1 cellular context compared by ENCODE assay signal in the genomic region with DNA sequence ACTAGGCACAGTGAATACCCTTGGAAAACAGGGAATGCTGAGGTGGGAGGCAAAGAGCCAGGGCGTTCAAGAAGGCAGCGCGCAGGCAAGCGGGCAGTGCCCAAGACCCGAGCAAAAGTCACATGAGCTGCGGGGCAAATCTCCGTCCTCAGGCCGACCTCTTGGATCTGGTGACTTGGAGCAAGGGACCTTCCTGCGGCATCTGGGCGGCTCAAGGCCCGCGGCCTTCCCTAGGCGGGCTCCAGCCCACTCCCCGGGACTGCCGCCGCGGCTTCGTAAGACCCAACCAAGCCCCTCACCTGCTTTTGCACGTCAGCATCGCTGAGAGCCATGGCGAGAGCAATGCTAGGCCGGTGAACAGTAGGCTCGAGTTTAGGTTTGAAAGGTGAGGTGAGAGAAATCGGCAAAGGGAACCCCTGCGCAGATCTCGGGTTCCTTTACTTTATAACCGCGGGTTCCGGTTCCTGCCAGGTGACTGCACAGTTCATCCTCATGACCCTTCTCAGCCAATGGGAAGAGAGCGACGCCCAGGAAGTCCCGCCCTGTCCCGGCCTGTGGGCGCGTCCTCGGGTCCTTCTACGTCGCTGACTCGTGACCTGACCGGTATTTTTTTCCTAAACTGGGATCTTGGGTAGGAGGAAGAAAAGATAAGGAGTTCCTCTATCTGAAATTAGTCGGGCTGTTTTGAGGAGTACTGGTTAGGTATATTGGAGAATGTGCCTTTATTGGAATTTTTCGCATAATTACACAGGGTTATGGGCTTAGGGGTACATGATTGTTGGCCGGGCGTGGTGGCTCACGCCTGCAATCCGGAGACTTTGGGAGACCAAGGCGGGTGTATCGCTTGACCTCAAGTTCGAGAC.
TF ChIP-seq lines count a peak whose summit lies in the region.

A gene (minus strand): TSS at position 446 of the 863 bp plus-strand sequence. CDS start 114 bp downstream, at position 332.

TF ChIP-seq in HepG2, 621 proteins besides CTCF, POLR2A, EP300 and RAD21 (continued from another document and continues in another):
- TF ChIP-seq, protein P1, sequence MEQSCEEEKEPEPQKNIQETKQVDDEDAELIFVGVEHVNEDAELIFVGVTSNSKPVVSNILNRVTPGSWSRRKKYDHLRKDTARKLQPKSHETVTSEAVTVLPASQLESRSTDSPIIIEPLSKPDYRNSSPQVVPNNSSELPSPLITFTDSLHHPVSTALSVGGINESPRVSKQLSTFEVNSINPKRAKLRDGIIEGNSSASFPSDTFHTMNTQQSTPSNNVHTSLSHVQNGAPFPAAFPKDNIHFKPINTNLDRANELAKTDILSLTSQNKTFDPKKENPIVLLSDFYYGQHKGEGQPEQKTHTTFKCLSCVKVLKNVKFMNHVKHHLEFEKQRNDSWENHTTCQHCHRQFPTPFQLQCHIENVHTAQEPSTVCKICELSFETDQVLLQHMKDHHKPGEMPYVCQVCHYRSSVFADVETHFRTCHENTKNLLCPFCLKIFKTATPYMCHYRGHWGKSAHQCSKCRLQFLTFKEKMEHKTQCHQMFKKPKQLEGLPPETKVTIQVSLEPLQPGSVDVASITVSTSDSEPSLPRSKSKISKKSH (CRISPR knock-in tag; IDR thresholded peaks at IDR 0.05; ENCODE audit: borderline replicate concordance): peak; percentile 53; the same call in 1 of the 2 replicates
- TF ChIP-seq GLI4 (CRISPR knock-in tag; IDR thresholded peaks at IDR 0.05; ENCODE audit: borderline replicate concordance): no peak
- TF ChIP-seq POLR2G (IDR thresholded peaks at IDR 0.05; ENCODE audit: low read depth, low read length): peak; percentile 86
- TF ChIP-seq, protein P2, sequence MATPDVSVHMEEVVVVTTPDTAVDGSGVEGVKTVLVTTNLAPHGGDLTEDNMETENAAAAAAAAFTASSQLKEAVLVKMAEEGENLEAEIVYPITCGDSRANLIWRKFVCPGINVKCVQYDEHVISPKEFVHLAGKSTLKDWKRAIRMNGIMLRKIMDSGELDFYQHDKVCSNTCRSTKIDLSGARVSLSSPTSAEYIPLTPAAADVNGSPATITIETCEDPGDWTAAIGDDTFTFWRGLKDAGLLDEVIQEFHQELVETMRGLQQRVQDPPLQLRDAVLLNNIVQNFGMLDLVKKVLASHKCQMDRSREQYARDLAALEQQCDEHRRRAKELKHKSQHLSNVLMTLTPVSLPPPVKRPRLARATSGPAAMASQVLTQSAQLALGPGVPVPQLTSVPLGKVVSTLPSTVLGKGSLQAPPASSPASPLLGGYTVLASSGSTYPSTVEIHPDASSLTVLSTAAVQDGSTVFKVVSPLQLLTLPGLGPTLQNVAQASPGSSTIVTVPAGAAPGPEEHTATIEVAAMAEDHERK (CRISPR knock-in tag; IDR thresholded peaks at IDR 0.05; ENCODE audit: low read depth): 0 out of 2 replicates have a peak, but pooled peaks have one; percentile 42
- peak; percentile 82 for TF ChIP-seq GABPA (IDR thresholded peaks at IDR 0.05; ENCODE audit: low read depth, low read length)
- TF ChIP-seq GABPA (CRISPR knock-in tag; IDR thresholded peaks at IDR 0.05; ENCODE audit: low read depth): peak; percentile 96
- no peak for TF ChIP-seq ZNF337 (CRISPR knock-in tag; IDR thresholded peaks at IDR 0.05; ENCODE audit: borderline replicate concordance, low read depth)
- 0 out of 2 replicates have a peak, but pooled peaks have one; percentile 54 for TF ChIP-seq NAIF1 (CRISPR knock-in tag; IDR thresholded peaks at IDR 0.05; ENCODE audit: borderline replicate concordance)
- TF ChIP-seq ZNF552 (CRISPR knock-in tag; IDR thresholded peaks at IDR 0.05; ENCODE audit: borderline replicate concordance): peak; percentile 24; the same call in 1 of the 2 replicates
- no peak for TF ChIP-seq FOXK2 (IDR thresholded peaks at IDR 0.05)
- TF ChIP-seq ZSCAN29 (CRISPR knock-in tag; conservative IDR thresholded peaks at IDR 0.05): no peak
- peak; percentile 84; the same call in 1 of the 2 replicates for TF ChIP-seq ZNF83 (CRISPR knock-in tag; IDR thresholded peaks at IDR 0.05; ENCODE audit: borderline replicate concordance)
- no peak for TF ChIP-seq RBM39 (IDR thresholded peaks at IDR 0.05; ENCODE audit: low read depth, low read length, poor library complexity, severe bottlenecking)
- TF ChIP-seq ZNF121 (CRISPR knock-in tag; IDR thresholded peaks at IDR 0.05): 0 out of 2 replicates have a peak, but pooled peaks have one; percentile 28
- TF ChIP-seq XRCC5 (optimal IDR thresholded peaks at IDR 0.05; ENCODE audit: low read length): peak; percentile 79
- TF ChIP-seq CREB1 (IDR thresholded peaks at IDR 0.05): peak; percentile 79
- TF ChIP-seq CREB1 (CRISPR knock-in tag; IDR thresholded peaks at IDR 0.05): peak; percentile 93
- peak; percentile 84; the same call in 1 of the 2 replicates for TF ChIP-seq SPEN (CRISPR knock-in tag; IDR thresholded peaks at IDR 0.05; ENCODE audit: low read depth)
- TF ChIP-seq ELF1 (CRISPR knock-in tag; IDR thresholded peaks at IDR 0.05): peak; percentile 88
- peak; percentile 75; the same call in 1 of the 2 replicates for TF ChIP-seq SIN3A (IDR thresholded peaks at IDR 0.05; ENCODE audit: borderline replicate concordance, low read depth, low read length)
- peak; percentile 95 for TF ChIP-seq ZFX (CRISPR knock-in tag; IDR thresholded peaks at IDR 0.05; ENCODE audit: low read depth)
- TF ChIP-seq ZMYM3 (CRISPR knock-in tag; IDR thresholded peaks at IDR 0.05): 0 out of 2 replicates have a peak, but pooled peaks have one; percentile 31
- no peak for TF ChIP-seq ZNF570 (CRISPR knock-in tag; IDR thresholded peaks at IDR 0.05; ENCODE audit: borderline replicate concordance)
- TF ChIP-seq ZNF772 (CRISPR knock-in tag; IDR thresholded peaks at IDR 0.05): peak; percentile 65
- TF ChIP-seq, protein P3, sequence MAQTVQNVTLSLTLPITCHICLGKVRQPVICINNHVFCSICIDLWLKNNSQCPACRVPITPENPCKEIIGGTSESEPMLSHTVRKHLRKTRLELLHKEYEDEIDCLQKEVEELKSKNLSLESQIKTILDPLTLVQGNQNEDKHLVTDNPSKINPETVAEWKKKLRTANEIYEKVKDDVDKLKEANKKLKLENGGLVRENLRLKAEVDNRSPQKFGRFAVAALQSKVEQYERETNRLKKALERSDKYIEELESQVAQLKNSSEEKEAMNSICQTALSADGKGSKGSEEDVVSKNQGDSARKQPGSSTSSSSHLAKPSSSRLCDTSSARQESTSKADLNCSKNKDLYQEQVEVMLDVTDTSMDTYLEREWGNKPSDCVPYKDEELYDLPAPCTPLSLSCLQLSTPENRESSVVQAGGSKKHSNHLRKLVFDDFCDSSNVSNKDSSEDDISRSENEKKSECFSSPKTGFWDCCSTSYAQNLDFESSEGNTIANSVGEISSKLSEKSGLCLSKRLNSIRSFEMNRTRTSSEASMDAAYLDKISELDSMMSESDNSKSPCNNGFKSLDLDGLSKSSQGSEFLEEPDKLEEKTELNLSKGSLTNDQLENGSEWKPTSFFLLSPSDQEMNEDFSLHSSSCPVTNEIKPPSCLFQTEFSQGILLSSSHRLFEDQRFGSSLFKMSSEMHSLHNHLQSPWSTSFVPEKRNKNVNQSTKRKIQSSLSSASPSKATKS (CRISPR knock-in tag; IDR thresholded peaks at IDR 0.05): 0 out of 2 replicates have a peak, but pooled peaks have one; percentile 69
- TF ChIP-seq ZNF768 (CRISPR knock-in tag; IDR thresholded peaks at IDR 0.05): peak; percentile 47; the same call in 1 of the 2 replicates
- TF ChIP-seq GFI1 (CRISPR knock-in tag; IDR thresholded peaks at IDR 0.05; ENCODE audit: borderline replicate concordance): no peak
- TF ChIP-seq BRD4 (CRISPR knock-in tag; IDR thresholded peaks at IDR 0.05): 0 out of 2 replicates have a peak, but pooled peaks have one; percentile 27
- TF ChIP-seq, protein P4, sequence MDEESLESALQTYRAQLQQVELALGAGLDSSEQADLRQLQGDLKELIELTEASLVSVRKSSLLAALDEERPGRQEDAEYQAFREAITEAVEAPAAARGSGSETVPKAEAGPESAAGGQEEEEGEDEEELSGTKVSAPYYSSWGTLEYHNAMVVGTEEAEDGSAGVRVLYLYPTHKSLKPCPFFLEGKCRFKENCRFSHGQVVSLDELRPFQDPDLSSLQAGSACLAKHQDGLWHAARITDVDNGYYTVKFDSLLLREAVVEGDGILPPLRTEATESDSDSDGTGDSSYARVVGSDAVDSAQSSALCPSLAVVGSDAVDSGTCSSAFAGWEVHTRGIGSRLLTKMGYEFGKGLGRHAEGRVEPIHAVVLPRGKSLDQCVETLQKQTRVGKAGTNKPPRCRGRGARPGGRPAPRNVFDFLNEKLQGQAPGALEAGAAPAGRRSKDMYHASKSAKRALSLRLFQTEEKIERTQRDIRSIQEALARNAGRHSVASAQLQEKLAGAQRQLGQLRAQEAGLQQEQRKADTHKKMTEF (CRISPR knock-in tag; IDR thresholded peaks at IDR 0.05): 0 out of 2 replicates have a peak, but pooled peaks have one; percentile 35
- TF ChIP-seq, protein P5, sequence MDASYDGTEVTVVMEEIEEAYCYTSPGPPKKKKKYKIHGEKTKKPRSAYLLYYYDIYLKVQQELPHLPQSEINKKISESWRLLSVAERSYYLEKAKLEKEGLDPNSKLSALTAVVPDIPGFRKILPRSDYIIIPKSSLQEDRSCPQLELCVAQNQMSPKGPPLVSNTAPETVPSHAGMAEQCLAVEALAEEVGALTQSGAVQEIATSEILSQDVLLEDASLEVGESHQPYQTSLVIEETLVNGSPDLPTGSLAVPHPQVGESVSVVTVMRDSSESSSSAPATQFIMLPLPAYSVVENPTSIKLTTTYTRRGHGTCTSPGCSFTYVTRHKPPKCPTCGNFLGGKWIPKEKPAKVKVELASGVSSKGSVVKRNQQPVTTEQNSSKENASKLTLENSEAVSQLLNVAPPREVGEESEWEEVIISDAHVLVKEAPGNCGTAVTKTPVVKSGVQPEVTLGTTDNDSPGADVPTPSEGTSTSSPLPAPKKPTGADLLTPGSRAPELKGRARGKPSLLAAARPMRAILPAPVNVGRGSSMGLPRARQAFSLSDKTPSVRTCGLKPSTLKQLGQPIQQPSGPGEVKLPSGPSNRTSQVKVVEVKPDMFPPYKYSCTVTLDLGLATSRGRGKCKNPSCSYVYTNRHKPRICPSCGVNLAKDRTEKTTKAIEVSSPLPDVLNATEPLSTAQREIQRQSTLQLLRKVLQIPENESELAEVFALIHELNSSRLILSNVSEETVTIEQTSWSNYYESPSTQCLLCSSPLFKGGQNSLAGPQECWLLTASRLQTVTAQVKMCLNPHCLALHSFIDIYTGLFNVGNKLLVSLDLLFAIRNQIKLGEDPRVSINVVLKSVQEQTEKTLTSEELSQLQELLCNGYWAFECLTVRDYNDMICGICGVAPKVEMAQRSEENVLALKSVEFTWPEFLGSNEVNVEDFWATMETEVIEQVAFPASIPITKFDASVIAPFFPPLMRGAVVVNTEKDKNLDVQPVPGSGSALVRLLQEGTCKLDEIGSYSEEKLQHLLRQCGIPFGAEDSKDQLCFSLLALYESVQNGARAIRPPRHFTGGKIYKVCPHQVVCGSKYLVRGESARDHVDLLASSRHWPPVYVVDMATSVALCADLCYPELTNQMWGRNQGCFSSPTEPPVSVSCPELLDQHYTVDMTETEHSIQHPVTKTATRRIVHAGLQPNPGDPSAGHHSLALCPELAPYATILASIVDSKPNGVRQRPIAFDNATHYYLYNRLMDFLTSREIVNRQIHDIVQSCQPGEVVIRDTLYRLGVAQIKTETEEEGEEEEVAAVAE (CRISPR knock-in tag; IDR thresholded peaks at IDR 0.05; ENCODE audit: borderline replicate concordance): peak; percentile 23; the same call in 1 of the 2 replicates
- no peak for TF ChIP-seq SRY (CRISPR knock-in tag; IDR thresholded peaks at IDR 0.05)
- 0 out of 2 replicates have a peak, but pooled peaks have one; percentile 11 for TF ChIP-seq SIX4 (CRISPR knock-in tag; IDR thresholded peaks at IDR 0.05)
- TF ChIP-seq PHF8 (CRISPR knock-in tag; IDR thresholded peaks at IDR 0.05): peak; percentile 97
- TF ChIP-seq ZNF780A (CRISPR knock-in tag; IDR thresholded peaks at IDR 0.05): 0 out of 2 replicates have a peak, but pooled peaks have one; percentile 37
- peak; percentile 57; the same call in 1 of the 2 replicates for TF ChIP-seq SATB2 (CRISPR knock-in tag; IDR thresholded peaks at IDR 0.05)
- TF ChIP-seq, protein P6, sequence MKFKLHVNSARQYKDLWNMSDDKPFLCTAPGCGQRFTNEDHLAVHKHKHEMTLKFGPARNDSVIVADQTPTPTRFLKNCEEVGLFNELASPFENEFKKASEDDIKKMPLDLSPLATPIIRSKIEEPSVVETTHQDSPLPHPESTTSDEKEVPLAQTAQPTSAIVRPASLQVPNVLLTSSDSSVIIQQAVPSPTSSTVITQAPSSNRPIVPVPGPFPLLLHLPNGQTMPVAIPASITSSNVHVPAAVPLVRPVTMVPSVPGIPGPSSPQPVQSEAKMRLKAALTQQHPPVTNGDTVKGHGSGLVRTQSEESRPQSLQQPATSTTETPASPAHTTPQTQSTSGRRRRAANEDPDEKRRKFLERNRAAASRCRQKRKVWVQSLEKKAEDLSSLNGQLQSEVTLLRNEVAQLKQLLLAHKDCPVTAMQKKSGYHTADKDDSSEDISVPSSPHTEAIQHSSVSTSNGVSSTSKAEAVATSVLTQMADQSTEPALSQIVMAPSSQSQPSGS (CRISPR knock-in tag; IDR thresholded peaks at IDR 0.05): no peak
- no peak for TF ChIP-seq ZNF224 (CRISPR knock-in tag; IDR thresholded peaks at IDR 0.05)
- peak; percentile 23; the same call in 1 of the 2 replicates for TF ChIP-seq ZNF546 (CRISPR knock-in tag; conservative IDR thresholded peaks at IDR 0.05)
- TF ChIP-seq JDP2 (CRISPR knock-in tag; IDR thresholded peaks at IDR 0.05; ENCODE audit: borderline replicate concordance): no peak
- 0 out of 2 replicates have a peak, but pooled peaks have one; percentile 41 for TF ChIP-seq ZNF776 (CRISPR knock-in tag; IDR thresholded peaks at IDR 0.05)
- TF ChIP-seq NKX3-1 (CRISPR knock-in tag; IDR thresholded peaks at IDR 0.05): peak; percentile 71; the same call in 1 of the 2 replicates
- peak; percentile 24; the same call in 1 of the 2 replicates for TF ChIP-seq SNAI1 (CRISPR knock-in tag; IDR thresholded peaks at IDR 0.05; ENCODE audit: borderline replicate concordance)
- TF ChIP-seq ZNF367 (CRISPR knock-in tag; IDR thresholded peaks at IDR 0.05; ENCODE audit: borderline replicate concordance): no peak
- TF ChIP-seq ZNF335 (CRISPR knock-in tag; IDR thresholded peaks at IDR 0.05): 0 out of 2 replicates have a peak, but pooled peaks have one; percentile 39
- TF ChIP-seq TOPORS (CRISPR knock-in tag; IDR thresholded peaks at IDR 0.05): no peak
- peak; percentile 91; the same call in 1 of the 2 replicates for TF ChIP-seq ZNF737 (CRISPR knock-in tag; IDR thresholded peaks at IDR 0.05; ENCODE audit: borderline replicate concordance)
- TF ChIP-seq, protein P7, sequence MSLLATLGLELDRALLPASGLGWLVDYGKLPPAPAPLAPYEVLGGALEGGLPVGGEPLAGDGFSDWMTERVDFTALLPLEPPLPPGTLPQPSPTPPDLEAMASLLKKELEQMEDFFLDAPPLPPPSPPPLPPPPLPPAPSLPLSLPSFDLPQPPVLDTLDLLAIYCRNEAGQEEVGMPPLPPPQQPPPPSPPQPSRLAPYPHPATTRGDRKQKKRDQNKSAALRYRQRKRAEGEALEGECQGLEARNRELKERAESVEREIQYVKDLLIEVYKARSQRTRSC (CRISPR knock-in tag; IDR thresholded peaks at IDR 0.05; ENCODE audit: low read depth): no peak
- TF ChIP-seq ZNF225 (CRISPR knock-in tag; IDR thresholded peaks at IDR 0.05): peak; percentile 83; the same call in 1 of the 2 replicates
- TF ChIP-seq ZBTB20 (CRISPR knock-in tag; IDR thresholded peaks at IDR 0.05; ENCODE audit: borderline replicate concordance, low read depth): no peak
